In genomic region chr11:71988050-71988449, GRCh38 we compare ENCODE assay signal across 15 cellular contexts. TPM values are rescaled to one million over a fixed set of nuclear protein-coding genes. Genes with fewer than 3 reads are reported as not detected.
DNase-seq lines count a peak whose midpoint lies in the region; ATAC-seq and TF ChIP-seq lines count a peak whose summit lies in the region.
"Had no signal": no experiment of that assay in that cellular context is flagged by ENCODE, and none has a peak within 500 bp of the region (broad histone marks: within the 10 kb centered on the region; RNA-seq: fewer than 3 reads in every experiment).

No MANE protein-coding gene starts in this region.

- H3K27ac ChIP-seq in esophagus muscularis mucosa (replicated peaks in 1 of 4), result peak overlapping the region; percentile 36 to 78 (median 51)
- H3K27ac ChIP-seq in osteoblast (ENCODE audit: low read depth, low read length), result no peak overlapping the region
- H3K27ac ChIP-seq: BLaER1 had no signal

- no peak for TF ChIP-seq CTCF in AG09309 (IDR thresholded peaks at IDR 0.05; ENCODE audit: control insufficient read depth, insufficient read depth, low read depth, low read length, missing control alignments)
- no peak for TF ChIP-seq CTCF in esophagus muscularis mucosa (IDR thresholded peaks at IDR 0.05)
- TF ChIP-seq CTCF in osteoblast (IDR thresholded peaks at IDR 0.05; ENCODE audit: extremely low read depth, low read depth, low read length), result no peak

- no peaks in the 10 kb centered on the region for H3K9me3 ChIP-seq in esophagus muscularis mucosa
- H3K9me3 ChIP-seq in osteoblast (ENCODE audit: low read depth, low read length), result no peaks in the 10 kb centered on the region
- H3K9me3 ChIP-seq: BLaER1 had no signal

- WGBS in esophagus muscularis mucosa, result 27% methylated on average over 3 of the region's 3 CpGs

- peaks cover 2% of the 10 kb centered on the region for H4K20me1 ChIP-seq in osteoblast (ENCODE audit: insufficient read depth, low read length)
- H4K20me1 ChIP-seq: BLaER1 had no signal

- H3K4me2 ChIP-seq in osteoblast (ENCODE audit: insufficient read depth, low read length), result peak overlapping the region; percentile 6
- H3K4me2 ChIP-seq: BLaER1 had no signal

- H3K79me2 ChIP-seq in osteoblast (ENCODE audit: insufficient read depth, low read length), result no peaks in the 10 kb centered on the region

- H3K4me3 ChIP-seq in AG09309 (ENCODE audit: control insufficient read depth, low read depth, low read length) (no peak overlapping the region), esophagus muscularis mucosa (no peak overlapping the region), osteoblast (ENCODE audit: insufficient read depth, low read length) (no peak overlapping the region)
- H3K4me3 ChIP-seq: BLaER1 had no signal

- H3K4me1 ChIP-seq in esophagus muscularis mucosa (peaks cover 10 to 31% (median 26%) of the 10 kb centered on the region in 4 donors), osteoblast (ENCODE audit: insufficient read depth, low read length) (peaks cover 13% of the 10 kb centered on the region)

- H2AFZ ChIP-seq in osteoblast (ENCODE audit: low read length), result no peak overlapping the region

- intact Hi-C loops in esophagus muscularis mucosa (cut with DNase I), result no loop called here

- ATAC-seq in esophagus mucosa (no peak), HG02852 (IDR thresholded peaks at IDR 0.05; ENCODE audit: unreplicated experiment) (no peak)
- ATAC-seq: natural killer cell had no signal

- H3K27me3 ChIP-seq in esophagus muscularis mucosa (no peaks in the 10 kb centered on the region), osteoblast (ENCODE audit: insufficient read depth, low read length) (no peaks in the 10 kb centered on the region)
- H3K27me3 ChIP-seq: BLaER1 had no signal

- TF ChIP-seq EP300 in esophagus muscularis mucosa (IDR thresholded peaks at IDR 0.05), result no peak

- no peak for TF ChIP-seq POLR2A in esophagus muscularis mucosa (IDR thresholded peaks at IDR 0.05; ENCODE audit: low read depth)

- peak; percentile 79 for DNase-seq in AG09309 (ENCODE audit: low read depth)
- peak; percentile 40 for DNase-seq in LHCN-M2 (ENCODE audit: low read depth)
- DNase-seq in esophagus muscularis mucosa (ENCODE audit: extremely low spot score), result no peak
- DNase-seq in osteoblast (ENCODE audit: insufficient read length, low spot score, missing footprints), result peak; percentile 92
- no peak for DNase-seq in stimulated activated CD8-positive, alpha-beta memory T cell treated with anti-CD3 and anti-CD28 coated beads, Interleukin-4, amount 100 ng/mL, for 48 hours
- DNase-seq in activated gamma-delta T cell treated with Interleukin-2 at 50 U/mL for 16 hours, result no peak
- DNase-seq: activated CD4-positive, alpha-beta T cell treated with anti-CD3 and anti-CD28 coated beads, Interleukin-2, amount 10 ng/mL, durations not matched to agents 7 days and 5 days; activated T-cell treated with anti-CD3 and anti-CD28 coated beads, Interleukin-2, amount 50 U/mL, for 48 hours; amygdala; effector CD8-positive, alpha-beta T cell; natural killer cell; NCI-H2081 treated with DMSO at 0.1 percent for 48 hours had no signal

- H3K36me3 ChIP-seq in esophagus muscularis mucosa (peaks cover 4 to 32% (median 17%) of the 10 kb centered on the region in 4 donors), osteoblast (ENCODE audit: insufficient read depth, low read length) (peaks cover 13% of the 10 kb centered on the region)

RNA-seq across cellular contexts. Expression of gene IL18BP, which starts 10.7 kb away (rescaled TPM):
- total RNA-seq in LHCN-M2 (2014; rRNA removed) (0.90 and 1.8 TPM in 2 replicates), esophagus muscularis mucosa (1 to 10 TPM; 2.7 to 9.4 (median 5.9) TPM), osteoblast (4.0 and 4.4 TPM in 2 replicates), esophagus mucosa (2.5 TPM)
- polyA plus RNA-seq in LHCN-M2 (2012), result 1.2 TPM

RNA-seq across cellular contexts. Expression of gene RNF121, which starts 59.2 kb away (rescaled TPM):
- total RNA-seq in LHCN-M2 (2014; rRNA removed), result 26.1 and 28.4 TPM in 2 replicates
- polyA plus RNA-seq in LHCN-M2 (2012), result 52.4 TPM
- 10 to 100 TPM; 13.7 to 25.9 (median 18.6) TPM for total RNA-seq in esophagus muscularis mucosa
- 32.1 and 32.2 TPM in 2 replicates for total RNA-seq in osteoblast
- total RNA-seq in esophagus mucosa, result 17.7 TPM

RNA-seq across cellular contexts. Expression of gene XNDC1N, which starts 59.7 kb away (rescaled TPM):
- 3.7 and 6.9 TPM in 2 replicates for total RNA-seq in LHCN-M2 (2014; rRNA removed)
- polyA plus RNA-seq in LHCN-M2 (2012), result 1.8 TPM
- total RNA-seq in esophagus muscularis mucosa, result 10 to 100 TPM in 1 of 4 donors, 1 to 10 TPM in 3; 5.6 to 10.4 (median 8.8) TPM
- 8.8 and 9.4 TPM in 2 replicates for total RNA-seq in osteoblast
- total RNA-seq in esophagus mucosa, result 3.5 TPM

Comparison
In these comparisons a context has a peak if more than half of its experiments do, and no peak if none do; other contexts are left out.
1. DNase-seq: peak in AG09309 (single experiment), LHCN-M2 (single experiment) and osteoblast (single experiment); none in esophagus muscularis mucosa (single experiment), stimulated activated CD8-positive, alpha-beta memory T cell treated with anti-CD3 and anti-CD28 coated beads, Interleukin-4, amount 100 ng/mL, for 48 hours (single experiment) and activated gamma-delta T cell treated with Interleukin-2 at 50 U/mL for 16 hours (single experiment).